ENCODE assay signal across 1 cellular context in genomic region chr5:75717082-75717922, GRCh38.
TF ChIP-seq lines count a peak whose summit lies in the region.

Gene POC5 (minus strand): TSS chr5:75717437. CDS start chr5:75712937, 4,500 bp downstream.

TF ChIP-seq in HepG2, 621 proteins besides CTCF, POLR2A, EP300 and RAD21 (continued from another document and continues in another):
- peak; percentile 69; the same call in 1 of the 2 replicates for TF ChIP-seq ZNF280D (CRISPR knock-in tag; IDR thresholded peaks at IDR 0.05)
- TF ChIP-seq ZNF432 (CRISPR knock-in tag; IDR thresholded peaks at IDR 0.05; ENCODE audit: borderline replicate concordance): no peak
- TF ChIP-seq MTERF4 (CRISPR knock-in tag; IDR thresholded peaks at IDR 0.05): no peak
- TF ChIP-seq ATF2 (CRISPR knock-in tag; IDR thresholded peaks at IDR 0.05): peak; percentile 59; the same call in 1 of the 2 replicates
- peak; percentile 57; the same call in 1 of the 2 replicates for TF ChIP-seq ZGPAT (CRISPR knock-in tag; IDR thresholded peaks at IDR 0.05)
- TF ChIP-seq YEATS4 (CRISPR knock-in tag; IDR thresholded peaks at IDR 0.05; ENCODE audit: borderline replicate concordance): peak; percentile 92
- peak; percentile 76; the same call in 1 of the 2 replicates for TF ChIP-seq ZNF280B (CRISPR knock-in tag; IDR thresholded peaks at IDR 0.05; ENCODE audit: borderline replicate concordance)
- peak; percentile 13; the same call in 1 of the 2 replicates for TF ChIP-seq ZNF580 (CRISPR knock-in tag; IDR thresholded peaks at IDR 0.05; ENCODE audit: borderline replicate concordance, low read depth)
- TF ChIP-seq MIER3 (CRISPR knock-in tag; IDR thresholded peaks at IDR 0.05; ENCODE audit: borderline replicate concordance): 0 out of 2 replicates have a peak, but pooled peaks have one; percentile 19
- TF ChIP-seq NFE2 (CRISPR knock-in tag; IDR thresholded peaks at IDR 0.05): peak; percentile 30; the same call in 1 of the 2 replicates
- TF ChIP-seq KAT7 (CRISPR knock-in tag; IDR thresholded peaks at IDR 0.05; ENCODE audit: borderline replicate concordance): no peak
- TF ChIP-seq ETV5 (CRISPR knock-in tag; IDR thresholded peaks at IDR 0.05; ENCODE audit: borderline replicate concordance): peak; percentile 33; the same call in 1 of the 2 replicates
- no peak for TF ChIP-seq KDM3A (CRISPR knock-in tag; IDR thresholded peaks at IDR 0.05; ENCODE audit: low read depth)
- peak; percentile 83 for TF ChIP-seq TFDP2 (CRISPR knock-in tag; IDR thresholded peaks at IDR 0.05)
- TF ChIP-seq ELF3 (CRISPR knock-in tag; IDR thresholded peaks at IDR 0.05): 0 out of 2 replicates have a peak, but pooled peaks have one; percentile 33
- peak; percentile 42; the same call in 1 of the 2 replicates for TF ChIP-seq ZBTB38 (CRISPR knock-in tag; IDR thresholded peaks at IDR 0.05)
- no peak for TF ChIP-seq ZNF414 (CRISPR knock-in tag; IDR thresholded peaks at IDR 0.05)
- TF ChIP-seq ZUFSP (CRISPR knock-in tag; IDR thresholded peaks at IDR 0.05; ENCODE audit: borderline replicate concordance): no peak
- TF ChIP-seq TEAD2 (CRISPR knock-in tag; IDR thresholded peaks at IDR 0.05): no peak
- peak; percentile 86 for TF ChIP-seq SIN3B (IDR thresholded peaks at IDR 0.05; ENCODE audit: low read length)
- 0 out of 2 replicates have a peak, but pooled peaks have one; percentile 37 for TF ChIP-seq ZNF501 (CRISPR knock-in tag; IDR thresholded peaks at IDR 0.05)
- peak; percentile 45; the same call in 1 of the 2 replicates for TF ChIP-seq ZNF772 (CRISPR knock-in tag; IDR thresholded peaks at IDR 0.05)
- peak; percentile 32; the same call in 1 of the 2 replicates for TF ChIP-seq GMEB1 (CRISPR knock-in tag; IDR thresholded peaks at IDR 0.05; ENCODE audit: borderline replicate concordance)
- TF ChIP-seq GABPB1 (CRISPR knock-in tag; IDR thresholded peaks at IDR 0.05): peak; percentile 84
- peak; percentile 56; the same call in 1 of the 2 replicates for TF ChIP-seq ZBTB40 (IDR thresholded peaks at IDR 0.05)
- TF ChIP-seq ZBTB40 (CRISPR knock-in tag; IDR thresholded peaks at IDR 0.05): peak; percentile 46; the same call in 1 of the 2 replicates
- TF ChIP-seq SMARCE1 (IDR thresholded peaks at IDR 0.05; ENCODE audit: borderline replicate concordance): no peak
- TF ChIP-seq ZMYM3 (CRISPR knock-in tag; IDR thresholded peaks at IDR 0.05): peak; percentile 90
